In the genomic region with DNA sequence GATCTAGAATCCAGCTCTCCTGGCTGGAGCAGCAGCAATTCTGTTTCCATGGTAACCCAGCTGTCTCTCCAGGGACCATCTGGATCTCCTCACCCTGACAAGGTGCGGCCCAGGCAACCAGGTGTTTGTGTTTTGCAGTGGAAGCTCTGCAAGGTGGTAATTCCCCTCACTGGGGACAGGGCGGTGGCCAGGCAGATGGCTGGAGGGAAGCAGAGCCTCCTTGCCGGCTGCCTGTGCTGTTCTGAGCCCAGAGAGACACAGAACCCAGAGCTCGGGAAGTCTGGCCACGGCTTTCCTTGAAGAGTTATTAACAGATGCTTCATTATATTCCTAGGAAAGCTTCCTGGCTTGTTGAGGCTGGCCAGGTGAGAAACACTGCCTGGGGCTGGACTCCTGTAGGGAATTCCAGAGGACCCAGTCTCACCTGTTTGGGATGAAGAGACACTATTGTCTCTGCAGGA, we compare ENCODE assay signal across 1 cellular context.
TF ChIP-seq lines count a peak whose summit lies in the region.

No MANE protein-coding gene starts in this region.

TF ChIP-seq in GM23338, 12 proteins besides CTCF, POLR2A, EP300 and RAD21 (continued from another document):
- TF ChIP-seq, protein P1, sequence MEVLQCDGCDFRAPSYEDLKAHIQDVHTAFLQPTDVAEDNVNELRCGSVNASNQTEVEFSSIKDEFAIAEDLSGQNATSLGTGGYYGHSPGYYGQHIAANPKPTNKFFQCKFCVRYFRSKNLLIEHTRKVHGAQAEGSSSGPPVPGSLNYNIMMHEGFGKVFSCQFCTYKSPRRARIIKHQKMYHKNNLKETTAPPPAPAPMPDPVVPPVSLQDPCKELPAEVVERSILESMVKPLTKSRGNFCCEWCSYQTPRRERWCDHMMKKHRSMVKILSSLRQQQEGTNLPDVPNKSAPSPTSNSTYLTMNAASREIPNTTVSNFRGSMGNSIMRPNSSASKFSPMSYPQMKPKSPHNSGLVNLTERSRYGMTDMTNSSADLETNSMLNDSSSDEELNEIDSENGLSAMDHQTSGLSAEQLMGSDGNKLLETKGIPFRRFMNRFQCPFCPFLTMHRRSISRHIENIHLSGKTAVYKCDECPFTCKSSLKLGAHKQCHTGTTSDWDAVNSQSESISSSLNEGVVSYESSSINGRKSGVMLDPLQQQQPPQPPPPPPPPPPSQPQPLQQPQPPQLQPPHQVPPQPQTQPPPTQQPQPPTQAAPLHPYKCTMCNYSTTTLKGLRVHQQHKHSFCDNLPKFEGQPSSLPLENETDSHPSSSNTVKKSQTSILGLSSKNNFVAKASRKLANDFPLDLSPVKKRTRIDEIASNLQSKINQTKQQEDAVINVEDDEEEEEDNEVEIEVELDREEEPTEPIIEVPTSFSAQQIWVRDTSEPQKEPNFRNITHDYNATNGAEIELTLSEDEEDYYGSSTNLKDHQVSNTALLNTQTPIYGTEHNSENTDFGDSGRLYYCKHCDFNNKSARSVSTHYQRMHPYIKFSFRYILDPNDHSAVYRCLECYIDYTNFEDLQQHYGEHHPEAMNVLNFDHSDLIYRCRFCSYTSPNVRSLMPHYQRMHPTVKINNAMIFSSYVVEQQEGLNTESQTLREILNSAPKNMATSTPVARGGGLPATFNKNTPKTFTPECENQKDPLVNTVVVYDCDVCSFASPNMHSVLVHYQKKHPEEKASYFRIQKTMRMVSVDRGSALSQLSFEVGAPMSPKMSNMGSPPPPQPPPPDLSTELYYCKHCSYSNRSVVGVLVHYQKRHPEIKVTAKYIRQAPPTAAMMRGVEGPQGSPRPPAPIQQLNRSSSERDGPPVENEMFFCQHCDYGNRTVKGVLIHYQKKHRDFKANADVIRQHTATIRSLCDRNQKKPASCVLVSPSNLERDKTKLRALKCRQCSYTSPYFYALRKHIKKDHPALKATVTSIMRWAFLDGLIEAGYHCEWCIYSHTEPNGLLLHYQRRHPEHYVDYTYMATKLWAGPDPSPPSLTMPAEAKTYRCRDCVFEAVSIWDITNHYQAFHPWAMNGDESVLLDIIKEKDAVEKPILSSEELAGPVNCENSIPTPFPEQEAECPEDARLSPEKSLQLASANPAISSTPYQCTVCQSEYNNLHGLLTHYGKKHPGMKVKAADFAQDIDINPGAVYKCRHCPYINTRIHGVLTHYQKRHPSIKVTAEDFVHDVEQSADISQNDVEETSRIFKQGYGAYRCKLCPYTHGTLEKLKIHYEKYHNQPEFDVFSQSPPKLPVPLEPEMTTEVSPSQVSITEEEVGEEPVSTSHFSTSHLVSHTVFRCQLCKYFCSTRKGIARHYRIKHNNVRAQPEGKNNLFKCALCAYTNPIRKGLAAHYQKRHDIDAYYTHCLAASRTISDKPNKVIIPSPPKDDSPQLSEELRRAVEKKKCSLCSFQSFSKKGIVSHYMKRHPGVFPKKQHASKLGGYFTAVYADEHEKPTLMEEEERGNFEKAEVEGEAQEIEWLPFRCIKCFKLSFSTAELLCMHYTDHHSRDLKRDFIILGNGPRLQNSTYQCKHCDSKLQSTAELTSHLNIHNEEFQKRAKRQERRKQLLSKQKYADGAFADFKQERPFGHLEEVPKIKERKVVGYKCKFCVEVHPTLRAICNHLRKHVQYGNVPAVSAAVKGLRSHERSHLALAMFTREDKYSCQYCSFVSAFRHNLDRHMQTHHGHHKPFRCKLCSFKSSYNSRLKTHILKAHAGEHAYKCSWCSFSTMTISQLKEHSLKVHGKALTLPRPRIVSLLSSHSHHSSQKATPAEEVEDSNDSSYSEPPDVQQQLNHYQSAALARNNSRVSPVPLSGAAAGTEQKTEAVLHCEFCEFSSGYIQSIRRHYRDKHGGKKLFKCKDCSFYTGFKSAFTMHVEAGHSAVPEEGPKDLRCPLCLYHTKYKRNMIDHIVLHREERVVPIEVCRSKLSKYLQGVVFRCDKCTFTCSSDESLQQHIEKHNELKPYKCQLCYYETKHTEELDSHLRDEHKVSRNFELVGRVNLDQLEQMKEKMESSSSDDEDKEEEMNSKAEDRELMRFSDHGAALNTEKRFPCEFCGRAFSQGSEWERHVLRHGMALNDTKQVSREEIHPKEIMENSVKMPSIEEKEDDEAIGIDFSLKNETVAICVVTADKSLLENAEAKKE (CRISPR knock-in tag; IDR thresholded peaks at IDR 0.05), result no peak
- TF ChIP-seq ZNF331 (CRISPR knock-in tag; IDR thresholded peaks at IDR 0.05; ENCODE audit: low read depth) (no peak), EZH2phosphoT487 (IDR thresholded peaks at IDR 0.05; ENCODE audit: unreplicated experiment) (no peak), STAT1 (IDR thresholded peaks at IDR 0.05; ENCODE audit: unreplicated experiment) (no peak), ZNF114 (CRISPR knock-in tag; IDR thresholded peaks at IDR 0.05) (no peak), JUNB (IDR thresholded peaks at IDR 0.05; ENCODE audit: unreplicated experiment) (no peak), ETS1 (IDR thresholded peaks at IDR 0.05) (no peak), POLR2AphosphoS5 (IDR thresholded peaks at IDR 0.05; ENCODE audit: low read depth) (no peak), NANOG (IDR thresholded peaks at IDR 0.05; ENCODE audit: borderline replicate concordance) (no peak), EZH2 (IDR thresholded peaks at IDR 0.05; ENCODE audit: low read depth, unreplicated experiment) (no peak), CREB1 (CRISPR knock-in tag; IDR thresholded peaks at IDR 0.05; ENCODE audit: low read depth) (no peak)
